22 cellular contexts compared by ENCODE assay signal in the genomic region with DNA sequence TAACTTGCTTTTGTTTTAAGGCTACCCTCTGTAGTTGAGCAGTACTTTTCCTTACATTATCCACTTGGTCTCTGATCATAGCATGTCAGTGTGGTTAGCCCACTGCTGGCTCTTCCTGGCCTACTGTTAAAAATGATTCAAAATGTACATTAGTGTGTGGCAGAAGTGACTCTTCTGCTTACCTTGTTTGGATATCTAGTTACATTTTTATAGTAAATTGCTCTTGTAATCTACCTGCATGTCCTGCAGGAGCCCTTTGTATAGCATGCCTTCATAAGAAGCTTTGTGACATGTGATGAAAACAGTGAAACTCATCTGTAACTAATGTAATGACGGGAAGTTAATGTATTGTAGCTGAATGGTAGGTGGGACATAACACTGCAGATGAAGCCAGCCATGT. TPM values are rescaled to one million over a fixed set of nuclear protein-coding genes. Genes with fewer than 3 reads are reported as not detected.
DNase-seq lines count a peak whose midpoint lies in the region; TF ChIP-seq lines count a peak whose summit lies in the region.
"Had no signal": no experiment of that assay in that cellular context is flagged by ENCODE, and none has a peak within 500 bp of the region (broad histone marks: within the 10 kb centered on the region; RNA-seq: fewer than 3 reads in every experiment).

No MANE protein-coding gene starts in this region.

- H3K36me3 ChIP-seq in HEK293 (ENCODE audit: control insufficient read depth in 2 of 2, insufficient read depth in 1 of 2, low read length in 2 of 2) (peaks cover 0 to 4% of the 10 kb centered on the region in 2 experiments; a peak in 1 of 3 replicates), Caco-2 (ENCODE audit: control insufficient read depth, insufficient read depth, low read length) (peaks cover 3% of the 10 kb centered on the region)

- H3K27ac ChIP-seq in HEK293 (ENCODE audit: extremely low read depth, low read depth, low read length), result peak overlapping the region; percentile 1; the same call in 1 of the 2 replicates
- H3K27ac ChIP-seq: spleen had no signal

- H3K4me3 Mint-ChIP-seq in mesothelial cell of epicardium (no peak overlapping the region), Caco-2 (ENCODE audit: unreplicated experiment) (no peak overlapping the region)
- H3K4me3 Mint-ChIP-seq: naive B cell had no signal

- H3K27me3 ChIP-seq in Caco-2 (replicated peaks; ENCODE audit: control insufficient read depth, insufficient read depth, low read length), result no peaks in the 10 kb centered on the region
- H3K27me3 ChIP-seq: spleen had no signal

- H3K4me1 ChIP-seq in HEK293 (ENCODE audit: control insufficient read depth, insufficient read depth, low read length) (peaks cover 4% of the 10 kb centered on the region), Caco-2 (peaks cover 6% of the 10 kb centered on the region)

- intact Hi-C loops in Caco-2 (cut with micrococcal nuclease; ENCODE audit: unreplicated experiment), result no loop called here

- H3K4me3 ChIP-seq in HEK293 (ENCODE audit: low read depth, low read length), result no peak overlapping the region
- no peak overlapping the region for H3K4me3 ChIP-seq in Caco-2 (ENCODE audit: low read depth, low read length)
- H3K4me3 ChIP-seq: spleen had no signal

- DNase-seq in NCI-H2171 treated with DMSO at 0.1 percent for 48 hours (lab: John Stamatoyannopoulos, UW) (peak; percentile 43), NCI-H2171 (lab: John Stamatoyannopoulos, UW) (no peak), NCI-H69 (lab: John Stamatoyannopoulos, UW) (peak; percentile 31), mesothelial cell of epicardium (ENCODE audit: low spot score in 2 of 2, unreplicated experiment in 2 of 2) (no peak), Caco-2 (no peak), occipital lobe (lab: John Stamatoyannopoulos, UW) (no peak), AML-193 (lab: John Stamatoyannopoulos, UW) (no peak)
- DNase-seq: COR-L47, EL, GOT3, mesenchymal stem cell, naive B cell, NCI-H1417 treated with DMSO at 0.1 percent for 48 hours, NCI-H345, retina, spleen had no signal

- no peaks in the 10 kb centered on the region for H3K9me3 ChIP-seq in HEK293 (ENCODE audit: control insufficient read depth, insufficient read depth, low read depth, low read length)
- H3K9me3 ChIP-seq in Caco-2, result no peaks in the 10 kb centered on the region
- H3K9me3 ChIP-seq: spleen had no signal

- H3K27ac Mint-ChIP-seq in mesothelial cell of epicardium (peak overlapping the region; percentile 1), Caco-2 (ENCODE audit: unreplicated experiment) (no peak overlapping the region)
- H3K27ac Mint-ChIP-seq: activated T-helper 2 cell treated with anti-CD3 and anti-CD28 coated beads, Interferon-gamma antibody, Interleukin-2, Interleukin-4, amounts not matched to agents 10 μg/mL and 5 μg/mL and 100 μg/mL, durations not matched to agents 14 hours and 24 hours and 36 hours had no signal

- TF ChIP-seq CTCF in HEK293 (tag by site-specific recombination; IDR thresholded peaks at IDR 0.05) (no peak), mesothelial cell of epicardium (IDR thresholded peaks at IDR 0.05; ENCODE audit: unreplicated experiment) (no peak), Caco-2 (IDR thresholded peaks at IDR 0.05; ENCODE audit: insufficient read depth in 1 of 2, low read depth in 1 of 2, low read length in 1 of 2, severe bottlenecking in 1 of 2, unreplicated experiment in 1 of 2) (no peak)

- POLR2A ChIA-PET in HEK293 (lab: Yijun Ruan, JAX), result interaction anchor here (3.1 kb wide), 1 partner anchor 8 kb away, joined by 18 read pairs; the partner anchor contains the start of gene SPATS2
- POLR2A ChIA-PET in Caco-2 (lab: Charles Lee), result interaction anchor here (0.6 kb wide), 1 partner anchor 8 kb away, joined by 6 read pairs; the partner anchor contains the start of gene SPATS2

- CTCF ChIA-PET in HEK293 (lab: Yijun Ruan, JAX) (interaction anchor here (0.7 to 3.1 kb wide), 3 partner anchors 9 to 38 kb away, joined by 4 to 13 read pairs (median 4); partner anchors contain the start of genes C1QL4 and SPATS2), Caco-2 (lab: Charles Lee) (interaction anchor here (1.0 kb wide), 1 partner anchor 205 kb away, joined by 5 read pairs; no protein-coding TSS in a partner anchor)

- peaks cover 8% of the 10 kb centered on the region for H3K4me1 Mint-ChIP-seq in mesothelial cell of epicardium
- H3K4me1 Mint-ChIP-seq in Caco-2 (ENCODE audit: low read depth, unreplicated experiment), result peaks cover 6% of the 10 kb centered on the region

- no TSS peak for BruUV-seq in Caco-2 (replicated peaks; lab: Mats Ljungman, UMichigan)

- H3K36me3 Mint-ChIP-seq in mesothelial cell of epicardium (peaks cover 2% of the 10 kb centered on the region), Caco-2 (ENCODE audit: insufficient read depth, unreplicated experiment) (peaks cover 20% of the 10 kb centered on the region)
- H3K36me3 Mint-ChIP-seq: naive B cell had no signal

- no peaks in the 10 kb centered on the region for H3K9me3 Mint-ChIP-seq in mesothelial cell of epicardium
- no peaks in the 10 kb centered on the region for H3K9me3 Mint-ChIP-seq in Caco-2 (ENCODE audit: unreplicated experiment)
- H3K9me3 Mint-ChIP-seq: activated T-helper 2 cell treated with anti-CD3 and anti-CD28 coated beads, Interferon-gamma antibody, Interleukin-2, Interleukin-4, amounts not matched to agents 10 μg/mL and 5 μg/mL and 100 μg/mL, durations not matched to agents 14 hours and 24 hours and 36 hours; naive B cell had no signal

- H3K27me3 Mint-ChIP-seq in mesothelial cell of epicardium (ENCODE audit: low read depth) (no peaks in the 10 kb centered on the region), Caco-2 (ENCODE audit: insufficient read depth, unreplicated experiment) (no peaks in the 10 kb centered on the region)
- H3K27me3 Mint-ChIP-seq: naive B cell had no signal

TF ChIP-seq in HEK293, 187 proteins besides CTCF, POLR2A, EP300 and RAD21 (continues in another document):
- TF ChIP-seq ZNF768 (tag by site-specific recombination; IDR thresholded peaks at IDR 0.05) (no peak), ZNF184 (tag by site-specific recombination; IDR thresholded peaks at IDR 0.05) (no peak), ZNF223 (tag by site-specific recombination; IDR thresholded peaks at IDR 0.05) (no peak), ZBTB10 (tag by site-specific recombination; IDR thresholded peaks at IDR 0.05) (no peak), ZNF473 (tag by site-specific recombination; IDR thresholded peaks at IDR 0.05) (no peak), ZNF214 (tag by site-specific recombination; IDR thresholded peaks at IDR 0.05; ENCODE audit: borderline replicate concordance) (no peak)
- TF ChIP-seq, protein P1, sequence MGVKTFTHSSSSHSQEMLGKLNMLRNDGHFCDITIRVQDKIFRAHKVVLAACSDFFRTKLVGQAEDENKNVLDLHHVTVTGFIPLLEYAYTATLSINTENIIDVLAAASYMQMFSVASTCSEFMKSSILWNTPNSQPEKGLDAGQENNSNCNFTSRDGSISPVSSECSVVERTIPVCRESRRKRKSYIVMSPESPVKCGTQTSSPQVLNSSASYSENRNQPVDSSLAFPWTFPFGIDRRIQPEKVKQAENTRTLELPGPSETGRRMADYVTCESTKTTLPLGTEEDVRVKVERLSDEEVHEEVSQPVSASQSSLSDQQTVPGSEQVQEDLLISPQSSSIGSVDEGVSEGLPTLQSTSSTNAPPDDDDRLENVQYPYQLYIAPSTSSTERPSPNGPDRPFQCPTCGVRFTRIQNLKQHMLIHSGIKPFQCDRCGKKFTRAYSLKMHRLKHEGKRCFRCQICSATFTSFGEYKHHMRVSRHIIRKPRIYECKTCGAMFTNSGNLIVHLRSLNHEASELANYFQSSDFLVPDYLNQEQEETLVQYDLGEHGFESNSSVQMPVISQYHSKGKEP (tag by site-specific recombination; IDR thresholded peaks at IDR 0.05), result peak; percentile 85
- TF ChIP-seq, protein P2, sequence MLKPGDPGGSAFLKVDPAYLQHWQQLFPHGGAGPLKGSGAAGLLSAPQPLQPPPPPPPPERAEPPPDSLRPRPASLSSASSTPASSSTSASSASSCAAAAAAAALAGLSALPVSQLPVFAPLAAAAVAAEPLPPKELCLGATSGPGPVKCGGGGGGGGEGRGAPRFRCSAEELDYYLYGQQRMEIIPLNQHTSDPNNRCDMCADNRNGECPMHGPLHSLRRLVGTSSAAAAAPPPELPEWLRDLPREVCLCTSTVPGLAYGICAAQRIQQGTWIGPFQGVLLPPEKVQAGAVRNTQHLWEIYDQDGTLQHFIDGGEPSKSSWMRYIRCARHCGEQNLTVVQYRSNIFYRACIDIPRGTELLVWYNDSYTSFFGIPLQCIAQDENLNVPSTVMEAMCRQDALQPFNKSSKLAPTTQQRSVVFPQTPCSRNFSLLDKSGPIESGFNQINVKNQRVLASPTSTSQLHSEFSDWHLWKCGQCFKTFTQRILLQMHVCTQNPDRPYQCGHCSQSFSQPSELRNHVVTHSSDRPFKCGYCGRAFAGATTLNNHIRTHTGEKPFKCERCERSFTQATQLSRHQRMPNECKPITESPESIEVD (tag by site-specific recombination; IDR thresholded peaks at IDR 0.05), result peak; percentile 32; the same call in 1 of the 2 replicates

RNA-seq across cellular contexts. Expression of gene SPATS2, which starts 8.1 kb away (rescaled TPM):
- total RNA-seq in mesothelial cell of epicardium (68.3 to 71.2 TPM (median 69.0 TPM) in 3 replicates), Caco-2 (2022) (43.1 and 48.9 TPM in 2 replicates), occipital lobe (58.2 TPM)

RNA-seq across cellular contexts. Expression of gene DNAJC22, which starts 28.7 kb away (rescaled TPM):
- total RNA-seq in mesothelial cell of epicardium (13.2 to 15.3 TPM (median 14.4 TPM) in 3 replicates), Caco-2 (2022) (40.6 and 47.7 TPM in 2 replicates), occipital lobe (0.78 TPM)
- total RNA-seq: activated CD8-positive, alpha-beta memory T cell treated with anti-CD3 and anti-CD28 coated beads for 36 hours had no signal

RNA-seq across cellular contexts. Expression of gene C1QL4, which starts 38.4 kb away (rescaled TPM):
- total RNA-seq in mesothelial cell of epicardium, result 0.20 TPM in 2 of 3 replicates, not detected in the other
- total RNA-seq in Caco-2 (2022), result 2.6 and 3.6 TPM in 2 replicates
- total RNA-seq in occipital lobe, result 0.16 TPM
- total RNA-seq: activated CD8-positive, alpha-beta memory T cell treated with anti-CD3 and anti-CD28 coated beads for 36 hours; activated T-helper 2 cell treated with anti-CD3 and anti-CD28 coated beads, Interferon-gamma antibody, Interleukin-2, Interleukin-4, amounts not matched to agents 10 μg/mL and 5 μg/mL and 100 μg/mL, durations not matched to agents 14 hours and 24 hours and 36 hours; HepG2; spleen; subcutaneous adipose tissue; urinary bladder had no signal

RNA-seq across cellular contexts. Expression of gene TROAP, which starts 52.4 kb away (rescaled TPM):
- total RNA-seq in mesothelial cell of epicardium (29.5 to 30.8 TPM (median 29.8 TPM) in 3 replicates), Caco-2 (2022) (134 and 135 TPM in 2 replicates), occipital lobe (1.2 TPM)

Comparison
In these comparisons a context has a peak if more than half of its experiments do, and no peak if none do; other contexts are left out.
1. DNase-seq: peak in NCI-H2171 treated with DMSO at 0.1 percent for 48 hours (single experiment) and NCI-H69 (single experiment); none in NCI-H2171 (single experiment), mesothelial cell of epicardium (0 of 2), Caco-2 (0 of 2), occipital lobe (single experiment) and AML-193 (0 of 2).